8 cellular contexts compared by ENCODE assay signal in genomic region chr19:13117772-13118423, GRCh38. TPM values are rescaled to one million over a fixed set of nuclear protein-coding genes. Genes with fewer than 3 reads are reported as not detected.
DNase-seq lines count a peak whose midpoint lies in the region; ATAC-seq and TF ChIP-seq lines count a peak whose summit lies in the region.

Gene NACC1, plus strand, starts transcription at chr19:13118264. Its CDS starts 16,944 bp downstream, at chr19:13135208.

- TF ChIP-seq POLR2A in erythroblast (IDR thresholded peaks at IDR 0.05; ENCODE audit: low read length), result peak; percentile 25

- H3F3A ChIP-seq in PC-3 (ENCODE audit: low read length, unreplicated experiment), result peaks cover 4% of the 10 kb centered on the region

- peak within 1 kb of the TSS; percentile 65 for H3K4me3 ChIP-seq in CD8-positive, alpha-beta T cell (ENCODE audit: low read depth, low read length)
- H3K4me3 ChIP-seq in PC-3 (ENCODE audit: low read length) (peak within 1 kb of the TSS; percentile 93), mucosa of stomach (ENCODE audit: low read length) (peak within 1 kb of the TSS; percentile 21)

- no peaks in the 10 kb centered on the region for H3K27me3 ChIP-seq in CD8-positive, alpha-beta T cell (ENCODE audit: insufficient read depth, low read length)
- no peaks in the 10 kb centered on the region for H3K27me3 ChIP-seq in PC-3 (ENCODE audit: low read length)
- H3K27me3 ChIP-seq in mucosa of stomach (ENCODE audit: control insufficient read depth, insufficient read depth, low read length), result no peaks in the 10 kb centered on the region

- peaks cover 81% of the 10 kb centered on the region for H3K79me2 ChIP-seq in PC-3 (ENCODE audit: low read length)

- intact Hi-C loops in CD8-positive, alpha-beta T cell (cut with DNase I, micrococcal nuclease), result loop anchor here (1.0 to 10.0 kb wide), 10 partner anchors 15 to 341 kb away; partner anchors contain the start of genes GCDH (in 2 of the 2), HOOK2 (in 1 of the 2), IER2 (in 1 of the 2) and STX10 (in 1 of the 2)
- intact Hi-C loops in PC-3 (cut with micrococcal nuclease), result loop anchor here (1.0 kb wide), 1 partner anchor 32 kb away; the partner anchor contains the start of genes IER2 and STX10

- peak; percentile 82 for ATAC-seq in CD8-positive, alpha-beta T cell
- peak; percentile 52 for ATAC-seq in GM21367 (IDR thresholded peaks at IDR 0.05; ENCODE audit: unreplicated experiment)
- ATAC-seq in PC-3, result peak; percentile 71

- H3K27me3 Mint-ChIP-seq in CD8-positive, alpha-beta T cell (ENCODE audit: low read depth), result no peaks in the 10 kb centered on the region

- POLR2A ChIA-PET in CD8-positive, alpha-beta T cell (lab: Charles Lee), result interaction anchor here (0.6 to 7.0 kb wide), 12 partner anchors 13 to 721 kb away, joined by 3 to 72 read pairs (median 5); partner anchors contain the start of genes GCDH, IER2 and STX10
- POLR2A ChIA-PET in PC-3 (lab: Charles Lee; ENCODE audit: unreplicated experiment), result interaction anchor here (0.5 to 0.6 kb wide), 4 partner anchors 32 to 211 kb away, joined by 3 to 8 read pairs (median 4); no protein-coding TSS in a partner anchor

- peak within 1 kb of the TSS; percentile 96 for H3K27ac Mint-ChIP-seq in CD8-positive, alpha-beta T cell

- CTCF ChIA-PET in CD8-positive, alpha-beta T cell (lab: Charles Lee), result interaction anchor here (0.9 to 1.6 kb wide), 7 partner anchors 18 to 152 kb away, joined by 3 to 5 read pairs (median 3); partner anchors contain the start of genes IER2 and STX10
- CTCF ChIA-PET in PC-3 (lab: Charles Lee), result interaction anchor here (1.2 kb wide), 1 partner anchor 140 kb away, joined by 3 read pairs; no protein-coding TSS in a partner anchor

- H3K4me1 ChIP-seq in CD8-positive, alpha-beta T cell (ENCODE audit: insufficient read depth, low read length), result peaks cover 35% of the 10 kb centered on the region
- H3K4me1 ChIP-seq in PC-3 (ENCODE audit: insufficient read depth, low read length), result peaks cover 38% of the 10 kb centered on the region
- peaks cover 29% of the 10 kb centered on the region for H3K4me1 ChIP-seq in mucosa of stomach (ENCODE audit: control insufficient read depth, insufficient read depth, low read length)

- H3K9ac ChIP-seq in PC-3 (ENCODE audit: low read length) (peak within 1 kb of the TSS; percentile 95), mucosa of stomach (ENCODE audit: low read length) (peak within 1 kb of the TSS; percentile 75)

- no peaks in the 10 kb centered on the region for H3K9me2 ChIP-seq in PC-3 (replicated peaks; ENCODE audit: low read length)

- no TSS peak for BruUV-seq in PC-3 (replicated peaks; lab: Mats Ljungman, UMichigan)

- H2AFZ ChIP-seq in PC-3 (ENCODE audit: low read length), result peak within 1 kb of the TSS; percentile 82

- peaks cover 5% of the 10 kb centered on the region for H3K36me3 ChIP-seq in CD8-positive, alpha-beta T cell (ENCODE audit: insufficient read depth, low read length)
- H3K36me3 ChIP-seq in PC-3 (ENCODE audit: low read depth, low read length), result peaks cover 23% of the 10 kb centered on the region; the same call in 1 of the 2 replicates
- no peaks in the 10 kb centered on the region for H3K36me3 ChIP-seq in mucosa of stomach (ENCODE audit: control insufficient read depth, insufficient read depth, low read length)

- no peaks in the 10 kb centered on the region for H3K9me3 ChIP-seq in CD8-positive, alpha-beta T cell (ENCODE audit: low read length)
- H3K9me3 ChIP-seq in PC-3 (ENCODE audit: low read length), result no peaks in the 10 kb centered on the region
- no peaks in the 10 kb centered on the region for H3K9me3 ChIP-seq in mucosa of stomach (ENCODE audit: control insufficient read depth, low read length)

- H3K36me3 Mint-ChIP-seq in CD8-positive, alpha-beta T cell, result peaks cover 31% of the 10 kb centered on the region

- no peak for TF ChIP-seq CTCF in CD8-positive, alpha-beta T cell (IDR thresholded peaks at IDR 0.05)
- TF ChIP-seq CTCF in PC-3 (conservative IDR thresholded peaks at IDR 0.05; ENCODE audit: low read depth, low read length), result no peak

- no peaks in the 10 kb centered on the region for H3K9me3 Mint-ChIP-seq in CD8-positive, alpha-beta T cell

- peaks cover 40% of the 10 kb centered on the region for H4K20me1 ChIP-seq in PC-3 (ENCODE audit: low read length)

- H3K4me2 ChIP-seq in PC-3 (ENCODE audit: low read length), result peak within 1 kb of the TSS; percentile 96

- H3K4me3 Mint-ChIP-seq in CD8-positive, alpha-beta T cell, result peak within 1 kb of the TSS; percentile 98

- DNase-seq in CD8-positive, alpha-beta T cell, result peak; percentile 81 to 93 (median 86)
- DNase-seq in HuH-7.5 (ENCODE audit: low spot score), result peak; percentile 97
- peak; percentile 95 for DNase-seq in PC-3
- peak; percentile 93 for DNase-seq in activated T-cell treated with anti-CD3 and anti-CD28 coated beads, Interleukin-2, amount 50 U/mL, for 1 hour
- DNase-seq in erythroblast (lab: John Stamatoyannopoulos, UW), result peak; percentile 93 to 95
- peak; percentile 92 for DNase-seq in stimulated activated CD8-positive, alpha-beta memory T cell treated with anti-CD3 and anti-CD28 coated beads, Interleukin-4, amount 100 ng/mL, for 48 hours

- H3K27ac ChIP-seq in CD8-positive, alpha-beta T cell (ENCODE audit: low read depth, low read length), result peak within 1 kb of the TSS; percentile 41
- H3K27ac ChIP-seq in PC-3 (ENCODE audit: low read length), result peak within 1 kb of the TSS; percentile 81

- peaks cover 60% of the 10 kb centered on the region for H3K4me1 Mint-ChIP-seq in CD8-positive, alpha-beta T cell (ENCODE audit: low read depth)

RNA-seq across cellular contexts. Expression of gene NACC1, which starts in this region (rescaled TPM):
- total RNA-seq in CD8-positive, alpha-beta T cell, result 10 to 100 TPM; 16.8 to 20.8 TPM
- total RNA-seq in PC-3 (2014; rRNA removed), result 266 and 337 TPM in 2 replicates

Comparison
In these comparisons a context has a peak if more than half of its experiments do, and no peak if none do; other contexts are left out.
1. Peak in every context shown above with its lines: DNase-seq, ATAC-seq, H3K4me3 ChIP-seq and H3K27ac ChIP-seq.
2. RNA of gene NACC1 (total RNA-seq): 266 to 337 TPM in PC-3; 16.8 to 20.8 TPM in CD8-positive, alpha-beta T cell; every median in the first group is over 10 times any median in the second.
3. H3K4me3 ChIP-seq: peak in every context shown above with its lines; median percentile 93 in PC-3; 65 in CD8-positive, alpha-beta T cell; 21 in mucosa of stomach.